ENCODE assay signal across 1 cellular context in genomic region chr1:11719313-11720032, GRCh38.
TF ChIP-seq lines count a peak whose summit lies in the region.

No MANE protein-coding gene starts in this region.

TF ChIP-seq in HepG2, 621 proteins besides CTCF, POLR2A, EP300 and RAD21 (continued from another document and continues in another):
- TF ChIP-seq, protein P1, sequence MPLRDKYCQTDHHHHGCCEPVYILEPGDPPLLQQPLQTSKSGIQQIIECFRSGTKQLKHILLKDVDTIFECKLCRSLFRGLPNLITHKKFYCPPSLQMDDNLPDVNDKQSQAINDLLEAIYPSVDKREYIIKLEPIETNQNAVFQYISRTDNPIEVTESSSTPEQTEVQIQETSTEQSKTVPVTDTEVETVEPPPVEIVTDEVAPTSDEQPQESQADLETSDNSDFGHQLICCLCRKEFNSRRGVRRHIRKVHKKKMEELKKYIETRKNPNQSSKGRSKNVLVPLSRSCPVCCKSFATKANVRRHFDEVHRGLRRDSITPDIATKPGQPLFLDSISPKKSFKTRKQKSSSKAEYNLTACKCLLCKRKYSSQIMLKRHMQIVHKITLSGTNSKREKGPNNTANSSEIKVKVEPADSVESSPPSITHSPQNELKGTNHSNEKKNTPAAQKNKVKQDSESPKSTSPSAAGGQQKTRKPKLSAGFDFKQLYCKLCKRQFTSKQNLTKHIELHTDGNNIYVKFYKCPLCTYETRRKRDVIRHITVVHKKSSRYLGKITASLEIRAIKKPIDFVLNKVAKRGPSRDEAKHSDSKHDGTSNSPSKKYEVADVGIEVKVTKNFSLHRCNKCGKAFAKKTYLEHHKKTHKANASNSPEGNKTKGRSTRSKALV (CRISPR knock-in tag; IDR thresholded peaks at IDR 0.05): no peak
- no peak for TF ChIP-seq ZNF382 (CRISPR knock-in tag; IDR thresholded peaks at IDR 0.05; ENCODE audit: borderline replicate concordance)
- TF ChIP-seq ZNF850 (CRISPR knock-in tag; conservative IDR thresholded peaks at IDR 0.05): no peak
- TF ChIP-seq ATF1 (CRISPR knock-in tag; IDR thresholded peaks at IDR 0.05): no peak
- TF ChIP-seq, protein P2, sequence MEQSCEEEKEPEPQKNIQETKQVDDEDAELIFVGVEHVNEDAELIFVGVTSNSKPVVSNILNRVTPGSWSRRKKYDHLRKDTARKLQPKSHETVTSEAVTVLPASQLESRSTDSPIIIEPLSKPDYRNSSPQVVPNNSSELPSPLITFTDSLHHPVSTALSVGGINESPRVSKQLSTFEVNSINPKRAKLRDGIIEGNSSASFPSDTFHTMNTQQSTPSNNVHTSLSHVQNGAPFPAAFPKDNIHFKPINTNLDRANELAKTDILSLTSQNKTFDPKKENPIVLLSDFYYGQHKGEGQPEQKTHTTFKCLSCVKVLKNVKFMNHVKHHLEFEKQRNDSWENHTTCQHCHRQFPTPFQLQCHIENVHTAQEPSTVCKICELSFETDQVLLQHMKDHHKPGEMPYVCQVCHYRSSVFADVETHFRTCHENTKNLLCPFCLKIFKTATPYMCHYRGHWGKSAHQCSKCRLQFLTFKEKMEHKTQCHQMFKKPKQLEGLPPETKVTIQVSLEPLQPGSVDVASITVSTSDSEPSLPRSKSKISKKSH (CRISPR knock-in tag; IDR thresholded peaks at IDR 0.05; ENCODE audit: borderline replicate concordance): no peak
- TF ChIP-seq ZNF781 (CRISPR knock-in tag; IDR thresholded peaks at IDR 0.05; ENCODE audit: borderline replicate concordance, not compliant biosample characterization): no peak
- peak; percentile 42; the same call in 1 of the 2 replicates for TF ChIP-seq GABPB1 (CRISPR knock-in tag; IDR thresholded peaks at IDR 0.05)
- TF ChIP-seq FOXP1 (IDR thresholded peaks at IDR 0.05): no peak
- TF ChIP-seq FOXP1 (CRISPR knock-in tag; IDR thresholded peaks at IDR 0.05): no peak
- no peak for TF ChIP-seq AFF4 (CRISPR knock-in tag; IDR thresholded peaks at IDR 0.05)
- no peak for TF ChIP-seq CEBPB (IDR thresholded peaks at IDR 0.05; ENCODE audit: borderline replicate concordance, low read depth, low read length)
- TF ChIP-seq, protein P3, sequence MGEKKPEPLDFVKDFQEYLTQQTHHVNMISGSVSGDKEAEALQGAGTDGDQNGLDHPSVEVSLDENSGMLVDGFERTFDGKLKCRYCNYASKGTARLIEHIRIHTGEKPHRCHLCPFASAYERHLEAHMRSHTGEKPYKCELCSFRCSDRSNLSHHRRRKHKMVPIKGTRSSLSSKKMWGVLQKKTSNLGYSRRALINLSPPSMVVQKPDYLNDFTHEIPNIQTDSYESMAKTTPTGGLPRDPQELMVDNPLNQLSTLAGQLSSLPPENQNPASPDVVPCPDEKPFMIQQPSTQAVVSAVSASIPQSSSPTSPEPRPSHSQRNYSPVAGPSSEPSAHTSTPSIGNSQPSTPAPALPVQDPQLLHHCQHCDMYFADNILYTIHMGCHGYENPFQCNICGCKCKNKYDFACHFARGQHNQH (CRISPR knock-in tag; IDR thresholded peaks at IDR 0.05): no peak
- no peak for TF ChIP-seq ZNF772 (CRISPR knock-in tag; IDR thresholded peaks at IDR 0.05)
- no peak for TF ChIP-seq ZNF362 (CRISPR knock-in tag; IDR thresholded peaks at IDR 0.05; ENCODE audit: borderline replicate concordance)
- peak; percentile 75 for TF ChIP-seq ELF1 (CRISPR knock-in tag; IDR thresholded peaks at IDR 0.05)
- no peak for TF ChIP-seq ZNF275 (CRISPR knock-in tag; IDR thresholded peaks at IDR 0.05; ENCODE audit: borderline replicate concordance)
- TF ChIP-seq HMG20B (CRISPR knock-in tag; conservative IDR thresholded peaks at IDR 0.05): no peak
- TF ChIP-seq, protein P4, sequence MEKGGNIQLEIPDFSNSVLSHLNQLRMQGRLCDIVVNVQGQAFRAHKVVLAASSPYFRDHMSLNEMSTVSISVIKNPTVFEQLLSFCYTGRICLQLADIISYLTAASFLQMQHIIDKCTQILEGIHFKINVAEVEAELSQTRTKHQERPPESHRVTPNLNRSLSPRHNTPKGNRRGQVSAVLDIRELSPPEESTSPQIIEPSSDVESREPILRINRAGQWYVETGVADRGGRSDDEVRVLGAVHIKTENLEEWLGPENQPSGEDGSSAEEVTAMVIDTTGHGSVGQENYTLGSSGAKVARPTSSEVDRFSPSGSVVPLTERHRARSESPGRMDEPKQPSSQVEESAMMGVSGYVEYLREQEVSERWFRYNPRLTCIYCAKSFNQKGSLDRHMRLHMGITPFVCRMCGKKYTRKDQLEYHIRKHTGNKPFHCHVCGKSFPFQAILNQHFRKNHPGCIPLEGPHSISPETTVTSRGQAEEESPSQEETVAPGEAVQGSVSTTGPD (CRISPR knock-in tag; IDR thresholded peaks at IDR 0.05): no peak
- no peak for TF ChIP-seq ZBTB7B (CRISPR knock-in tag; IDR thresholded peaks at IDR 0.05)
- no peak for TF ChIP-seq ZBTB42 (CRISPR knock-in tag; IDR thresholded peaks at IDR 0.05)
- TF ChIP-seq PRDM10 (CRISPR knock-in tag; IDR thresholded peaks at IDR 0.05; ENCODE audit: low read depth): no peak
- no peak for TF ChIP-seq ZNF550 (CRISPR knock-in tag; IDR thresholded peaks at IDR 0.05; ENCODE audit: borderline replicate concordance)
- TF ChIP-seq DBP (CRISPR knock-in tag; IDR thresholded peaks at IDR 0.05; ENCODE audit: not compliant biosample characterization): no peak
- TF ChIP-seq ZSCAN30 (CRISPR knock-in tag; IDR thresholded peaks at IDR 0.05): no peak
- TF ChIP-seq SNAI1 (CRISPR knock-in tag; IDR thresholded peaks at IDR 0.05; ENCODE audit: borderline replicate concordance): no peak
- TF ChIP-seq ZNF274 (CRISPR knock-in tag; IDR thresholded peaks at IDR 0.05): 0 out of 2 replicates have a peak, but pooled peaks have one; percentile 34
- TF ChIP-seq ZSCAN12 (CRISPR knock-in tag; IDR thresholded peaks at IDR 0.05): no peak
- TF ChIP-seq FLYWCH1 (CRISPR knock-in tag; IDR thresholded peaks at IDR 0.05): no peak
- TF ChIP-seq ZNF10 (CRISPR knock-in tag; IDR thresholded peaks at IDR 0.05; ENCODE audit: borderline replicate concordance, low read depth): no peak
- no peak for TF ChIP-seq KDM6A (CRISPR knock-in tag; IDR thresholded peaks at IDR 0.05; ENCODE audit: low read depth)
- no peak for TF ChIP-seq ZFP37 (CRISPR knock-in tag; IDR thresholded peaks at IDR 0.05; ENCODE audit: borderline replicate concordance)
- TF ChIP-seq ZFY (CRISPR knock-in tag; IDR thresholded peaks at IDR 0.05): no peak
- no peak for TF ChIP-seq HOXA3 (CRISPR knock-in tag; IDR thresholded peaks at IDR 0.05)
- TF ChIP-seq ZMYM2 (CRISPR knock-in tag; IDR thresholded peaks at IDR 0.05): peak; percentile 40; the same call in 1 of the 2 replicates
- no peak for TF ChIP-seq ZNF253 (CRISPR knock-in tag; IDR thresholded peaks at IDR 0.05; ENCODE audit: borderline replicate concordance)
- TF ChIP-seq, protein P5, sequence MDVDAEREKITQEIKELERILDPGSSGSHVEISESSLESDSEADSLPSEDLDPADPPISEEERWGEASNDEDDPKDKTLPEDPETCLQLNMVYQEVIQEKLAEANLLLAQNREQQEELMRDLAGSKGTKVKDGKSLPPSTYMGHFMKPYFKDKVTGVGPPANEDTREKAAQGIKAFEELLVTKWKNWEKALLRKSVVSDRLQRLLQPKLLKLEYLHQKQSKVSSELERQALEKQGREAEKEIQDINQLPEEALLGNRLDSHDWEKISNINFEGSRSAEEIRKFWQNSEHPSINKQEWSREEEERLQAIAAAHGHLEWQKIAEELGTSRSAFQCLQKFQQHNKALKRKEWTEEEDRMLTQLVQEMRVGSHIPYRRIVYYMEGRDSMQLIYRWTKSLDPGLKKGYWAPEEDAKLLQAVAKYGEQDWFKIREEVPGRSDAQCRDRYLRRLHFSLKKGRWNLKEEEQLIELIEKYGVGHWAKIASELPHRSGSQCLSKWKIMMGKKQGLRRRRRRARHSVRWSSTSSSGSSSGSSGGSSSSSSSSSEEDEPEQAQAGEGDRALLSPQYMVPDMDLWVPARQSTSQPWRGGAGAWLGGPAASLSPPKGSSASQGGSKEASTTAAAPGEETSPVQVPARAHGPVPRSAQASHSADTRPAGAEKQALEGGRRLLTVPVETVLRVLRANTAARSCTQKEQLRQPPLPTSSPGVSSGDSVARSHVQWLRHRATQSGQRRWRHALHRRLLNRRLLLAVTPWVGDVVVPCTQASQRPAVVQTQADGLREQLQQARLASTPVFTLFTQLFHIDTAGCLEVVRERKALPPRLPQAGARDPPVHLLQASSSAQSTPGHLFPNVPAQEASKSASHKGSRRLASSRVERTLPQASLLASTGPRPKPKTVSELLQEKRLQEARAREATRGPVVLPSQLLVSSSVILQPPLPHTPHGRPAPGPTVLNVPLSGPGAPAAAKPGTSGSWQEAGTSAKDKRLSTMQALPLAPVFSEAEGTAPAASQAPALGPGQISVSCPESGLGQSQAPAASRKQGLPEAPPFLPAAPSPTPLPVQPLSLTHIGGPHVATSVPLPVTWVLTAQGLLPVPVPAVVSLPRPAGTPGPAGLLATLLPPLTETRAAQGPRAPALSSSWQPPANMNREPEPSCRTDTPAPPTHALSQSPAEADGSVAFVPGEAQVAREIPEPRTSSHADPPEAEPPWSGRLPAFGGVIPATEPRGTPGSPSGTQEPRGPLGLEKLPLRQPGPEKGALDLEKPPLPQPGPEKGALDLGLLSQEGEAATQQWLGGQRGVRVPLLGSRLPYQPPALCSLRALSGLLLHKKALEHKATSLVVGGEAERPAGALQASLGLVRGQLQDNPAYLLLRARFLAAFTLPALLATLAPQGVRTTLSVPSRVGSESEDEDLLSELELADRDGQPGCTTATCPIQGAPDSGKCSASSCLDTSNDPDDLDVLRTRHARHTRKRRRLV (CRISPR knock-in tag; IDR thresholded peaks at IDR 0.05): no peak
- no peak for TF ChIP-seq ZNF138 (CRISPR knock-in tag; IDR thresholded peaks at IDR 0.05; ENCODE audit: low read depth)
- no peak for TF ChIP-seq CEBPG (CRISPR knock-in tag; IDR thresholded peaks at IDR 0.05)
- TF ChIP-seq ADNP (CRISPR knock-in tag; IDR thresholded peaks at IDR 0.05): no peak
- TF ChIP-seq GZF1 (CRISPR knock-in tag; IDR thresholded peaks at IDR 0.05): no peak
